13 cellular contexts compared by ENCODE assay signal in the genomic region with DNA sequence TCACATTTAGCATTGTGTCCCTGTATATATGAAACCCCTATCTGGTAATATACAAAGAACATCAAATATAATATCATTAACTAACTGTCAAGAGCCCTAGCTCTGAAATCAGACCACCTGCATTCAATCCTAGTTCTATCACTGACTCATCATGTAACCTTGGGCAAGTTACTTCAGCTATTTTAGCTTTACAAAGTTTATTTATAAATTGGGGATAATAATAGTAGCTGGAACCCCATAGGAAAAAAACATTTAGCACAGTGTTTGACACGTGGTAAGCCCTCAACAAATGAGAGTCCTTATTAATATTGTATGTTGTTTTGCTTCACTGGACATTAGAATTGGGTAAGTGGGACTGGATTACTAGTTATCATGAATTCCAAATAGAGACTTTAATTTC.
"Had no signal": no experiment of that assay in that cellular context is flagged by ENCODE, and none has a peak within 500 bp of the region (broad histone marks: within the 10 kb centered on the region; RNA-seq: fewer than 3 reads in every experiment).

No MANE protein-coding gene starts in this region.

- ATAC-seq: WTC11 had no signal

- H3K27me3 ChIP-seq: esophagus muscularis mucosa, tibial artery, uterus had no signal

- H3K27ac Mint-ChIP-seq: activated CD4-positive, alpha-beta T cell treated with anti-CD3 and anti-CD28 coated beads, Interleukin-2, amount 10 ng/mL, durations not matched to agents 24 days and 14 days; activated naive CD4-positive, alpha-beta T cell treated with anti-CD3 and anti-CD28 coated beads for 36 hours; WTC11 had no signal

- H3K36me3 ChIP-seq: esophagus muscularis mucosa, gastroesophageal sphincter, uterus had no signal

- DNase-seq: activated CD4-positive, alpha-beta T cell treated with anti-CD3 and anti-CD28 coated beads, Interleukin-2, amount 10 ng/mL, durations not matched to agents 24 days and 14 days; activated naive CD4-positive, alpha-beta T cell treated with anti-CD3 and anti-CD28 coated beads for 36 hours; dermis blood vessel endothelial cell; left ventricle myocardium superior; retina; stimulated activated CD4-positive, alpha-beta T cell treated with anti-CD3 and anti-CD28 coated beads, Interleukin-4, amount 100 ng/mL, for 4 hours; tibial artery; uterus had no signal

- H3K9me3 Mint-ChIP-seq: activated CD4-positive, alpha-beta T cell treated with anti-CD3 and anti-CD28 coated beads, Interleukin-2, amount 10 ng/mL, durations not matched to agents 24 days and 14 days; activated naive CD4-positive, alpha-beta T cell treated with anti-CD3 and anti-CD28 coated beads for 36 hours; central memory CD8-positive, alpha-beta T cell had no signal

- H3K4me3 ChIP-seq: esophagus muscularis mucosa, gastroesophageal sphincter, skin epidermis, tibial artery, uterus had no signal

- H3K4me1 Mint-ChIP-seq: activated CD4-positive, alpha-beta T cell treated with anti-CD3 and anti-CD28 coated beads, Interleukin-2, amount 10 ng/mL, durations not matched to agents 24 days and 14 days; central memory CD8-positive, alpha-beta T cell had no signal

- H3K4me3 Mint-ChIP-seq: activated CD4-positive, alpha-beta T cell treated with anti-CD3 and anti-CD28 coated beads, Interleukin-2, amount 10 ng/mL, durations not matched to agents 24 days and 14 days; activated naive CD4-positive, alpha-beta T cell treated with anti-CD3 and anti-CD28 coated beads for 36 hours; central memory CD8-positive, alpha-beta T cell; WTC11 had no signal
